17 cellular contexts compared by ENCODE assay signal in the genomic region with DNA sequence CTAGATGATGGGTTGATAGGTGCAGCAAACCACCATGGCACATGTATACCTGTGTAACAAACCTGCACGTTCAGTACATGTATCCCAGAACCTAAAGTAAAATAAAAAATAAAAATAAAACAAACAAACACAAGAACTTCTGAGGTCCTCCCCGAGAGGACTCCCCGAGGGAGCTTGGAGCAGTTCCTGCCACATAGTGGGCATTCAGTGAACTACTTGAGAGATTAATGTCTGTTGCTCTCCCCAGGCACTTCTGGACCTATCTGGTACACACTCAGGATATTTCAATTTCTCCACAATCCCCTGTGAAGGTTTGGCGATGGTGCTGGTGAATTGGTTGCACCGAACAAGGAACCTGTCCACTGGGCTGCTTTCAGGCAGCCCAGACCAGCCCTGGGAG.
"Had no signal": no experiment of that assay in that cellular context is flagged by ENCODE, and none has a peak within 500 bp of the region (broad histone marks: within the 10 kb centered on the region; RNA-seq: fewer than 3 reads in every experiment).

No MANE protein-coding gene starts in this region.

- H3K4me3 ChIP-seq: cardiac muscle cell, coronary artery, lung had no signal

- H2AFZ ChIP-seq: parathyroid adenoma had no signal

- H3K4me1 ChIP-seq: parathyroid adenoma had no signal

- DNase-seq: activated CD4-positive, alpha-beta T cell treated with anti-CD3 and anti-CD28 coated beads for 48 hours; activated CD8-positive, alpha-beta memory T cell treated with anti-CD3 and anti-CD28 coated beads for 24 hours; activated naive CD4-positive, alpha-beta T cell treated with anti-CD3 and anti-CD28 coated beads for 36 hours; effector CD8-positive, alpha-beta T cell; erythroblast; immature natural killer cell; left cardiac atrium; midbrain; stimulated activated CD4-positive, alpha-beta T cell treated with anti-CD3 and anti-CD28 coated beads, Interleukin-2, amount 100 ng/mL, for 48 hours; stimulated activated naive CD8-positive, alpha-beta T cell treated with anti-CD3 and anti-CD28 coated beads, Interleukin-15, amount 100 ng/mL, for 72 hours; T-helper 9 cell had no signal

- H3K27ac ChIP-seq: cardiac muscle cell, parathyroid adenoma, VCaP had no signal

- H3K36me3 ChIP-seq: cardiac muscle cell had no signal

- ATAC-seq: activated T-helper 17 cell treated with anti-CD3 and anti-CD28 coated beads, Interleukin-2, amount 50 U/mL, for 72 hours; left cardiac atrium; stimulated activated naive CD8-positive, alpha-beta T cell treated with anti-CD3 and anti-CD28 coated beads, Interleukin-15, amount 100 ng/mL, for 72 hours had no signal

- H3K9ac ChIP-seq: parathyroid adenoma had no signal

- H3K27me3 ChIP-seq: cardiac muscle cell had no signal

- H3K79me2 ChIP-seq: parathyroid adenoma had no signal
